Comparison of ENCODE assay signal across 3 cellular contexts in the genomic region with DNA sequence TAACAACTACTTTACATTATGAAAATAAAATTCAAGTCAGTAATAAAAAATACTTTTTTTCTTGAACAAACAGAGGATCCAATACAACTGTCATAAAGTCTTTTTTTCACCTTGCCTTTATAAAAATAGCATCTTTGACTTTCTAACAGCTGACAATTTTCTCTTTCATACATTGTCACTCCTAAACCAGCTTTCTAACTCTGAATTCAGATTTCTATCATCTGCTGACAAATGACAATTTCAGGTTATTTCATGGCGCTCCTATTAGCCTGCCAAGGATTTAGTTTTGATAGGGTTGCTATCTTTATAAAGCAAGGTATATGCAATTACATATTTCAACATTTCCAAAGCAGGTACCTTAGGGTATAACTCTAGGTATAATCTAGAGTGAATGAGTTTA.
"Had no signal": no experiment of that assay in that cellular context is flagged by ENCODE, and none has a peak within 500 bp of the region (broad histone marks: within the 10 kb centered on the region; RNA-seq: fewer than 3 reads in every experiment).

No MANE protein-coding gene starts in this region.

- H3K4me3 ChIP-seq: GM12878 had no signal

- DNase-seq: GDM1, GF-D8 had no signal
